Comparison of ENCODE assay signal across 13 cellular contexts in the genomic region with DNA sequence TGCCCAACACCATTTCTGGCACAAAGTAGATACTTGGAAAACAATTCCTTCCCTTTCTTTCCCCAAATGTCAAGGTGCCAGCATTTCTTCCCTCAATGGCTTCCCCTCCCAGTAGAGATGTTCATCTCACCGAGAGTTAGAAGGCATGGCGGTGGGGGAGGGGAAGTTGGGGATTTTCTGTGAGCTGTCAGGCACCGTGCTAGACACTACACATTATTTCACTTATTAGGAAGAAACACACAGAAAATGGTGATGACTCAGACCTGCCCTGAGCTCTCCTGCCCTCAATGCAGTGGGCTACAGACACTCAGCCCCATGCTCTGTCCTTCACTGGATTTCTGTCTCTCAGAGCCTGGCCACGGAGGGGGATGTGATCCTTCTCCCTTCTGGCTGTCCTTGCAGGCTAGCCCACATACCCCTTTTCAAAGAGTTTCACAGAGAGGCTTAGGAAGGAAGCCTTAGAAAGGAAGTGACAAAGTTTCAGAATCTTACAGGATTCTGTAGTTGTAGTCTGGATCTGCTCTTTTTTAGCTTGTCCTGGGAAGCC. TPM values are rescaled to one million over a fixed set of nuclear protein-coding genes. Genes with fewer than 3 reads are reported as not detected.
DNase-seq lines count a peak whose midpoint lies in the region; ATAC-seq and TF ChIP-seq lines count a peak whose summit lies in the region.
"Had no signal": no experiment of that assay in that cellular context is flagged by ENCODE, and none has a peak within 500 bp of the region (broad histone marks: within the 10 kb centered on the region; RNA-seq: fewer than 3 reads in every experiment).

No MANE protein-coding gene starts in this region.

- peaks cover 57% of the 10 kb centered on the region for H3K4me1 Mint-ChIP-seq in activated T-helper 2 cell treated with anti-CD3 and anti-CD28 coated beads, Interferon-gamma antibody, Interleukin-2, Interleukin-4, amounts not matched to agents 10 μg/mL and 5 μg/mL and 100 μg/mL, durations not matched to agents 14 hours and 24 hours and 36 hours (ENCODE audit: low read depth)
- H3K4me1 Mint-ChIP-seq in naive thymus-derived CD4-positive, alpha-beta T cell = peaks cover 0 to 62% (median 7%) of the 10 kb centered on the region in 7 donors

- H3K9me3 Mint-ChIP-seq in activated T-helper 2 cell treated with anti-CD3 and anti-CD28 coated beads, Interferon-gamma antibody, Interleukin-2, Interleukin-4, amounts not matched to agents 10 μg/mL and 5 μg/mL and 100 μg/mL, durations not matched to agents 14 hours and 24 hours and 36 hours = no peaks in the 10 kb centered on the region
- peaks cover 0 to 2% (median 0%) of the 10 kb centered on the region in 11 donors for H3K9me3 Mint-ChIP-seq in naive thymus-derived CD4-positive, alpha-beta T cell

- no peaks in the 10 kb centered on the region for H3K27me3 ChIP-seq in naive thymus-derived CD4-positive, alpha-beta T cell (ENCODE audit: control insufficient read depth in 2 of 2, insufficient read depth in 2 of 2, low read length in 2 of 2)
- H3K27me3 ChIP-seq: upper lobe of right lung had no signal

- H3K27me3 Mint-ChIP-seq in activated T-helper 2 cell treated with anti-CD3 and anti-CD28 coated beads, Interferon-gamma antibody, Interleukin-2, Interleukin-4, amounts not matched to agents 10 μg/mL and 5 μg/mL and 100 μg/mL, durations not matched to agents 14 hours and 24 hours and 36 hours (ENCODE audit: low read depth) = no peaks in the 10 kb centered on the region
- peaks cover 0 to 5% (median 0%) of the 10 kb centered on the region in 5 donors for H3K27me3 Mint-ChIP-seq in naive thymus-derived CD4-positive, alpha-beta T cell

- DNase-seq in CD1c-positive myeloid dendritic cell (ENCODE audit: extremely low spot score) (peak; percentile 77), NB4 (ENCODE audit: low read depth) (peak; percentile 76), NCI-H2107 (lab: John Stamatoyannopoulos, UW) (no peak), NCI-H1930 (lab: John Stamatoyannopoulos, UW) (no peak)
- no peak for DNase-seq in activated T-helper 2 cell treated with anti-CD3 and anti-CD28 coated beads, Interferon-gamma antibody, Interleukin-2, Interleukin-4, amounts not matched to agents 10 μg/mL and 5 μg/mL and 100 μg/mL, durations not matched to agents 14 hours and 24 hours and 36 hours (ENCODE audit: low spot score)
- DNase-seq in naive thymus-derived CD4-positive, alpha-beta T cell = peak in 1 of 9 donors; percentile 61
- DNase-seq: NCI-H1105 treated with DMSO at 0.1 percent for 48 hours, upper lobe of right lung had no signal

- H3K36me3 Mint-ChIP-seq in activated T-helper 2 cell treated with anti-CD3 and anti-CD28 coated beads, Interferon-gamma antibody, Interleukin-2, Interleukin-4, amounts not matched to agents 10 μg/mL and 5 μg/mL and 100 μg/mL, durations not matched to agents 14 hours and 24 hours and 36 hours (ENCODE audit: low read depth) = no peaks in the 10 kb centered on the region
- peaks cover 0 to 14% (median 0%) of the 10 kb centered on the region in 5 donors for H3K36me3 Mint-ChIP-seq in naive thymus-derived CD4-positive, alpha-beta T cell

- peak; percentile 45 for ATAC-seq in naive thymus-derived CD4-positive, alpha-beta T cell
- no peak for ATAC-seq in GM19463 (IDR thresholded peaks at IDR 0.05; ENCODE audit: unreplicated experiment)
- ATAC-seq in GM18505 (IDR thresholded peaks at IDR 0.05; ENCODE audit: unreplicated experiment) = no peak
- ATAC-seq: upper lobe of right lung had no signal

- peak overlapping the region; percentile 83 for H3K27ac Mint-ChIP-seq in activated T-helper 2 cell treated with anti-CD3 and anti-CD28 coated beads, Interferon-gamma antibody, Interleukin-2, Interleukin-4, amounts not matched to agents 10 μg/mL and 5 μg/mL and 100 μg/mL, durations not matched to agents 14 hours and 24 hours and 36 hours
- H3K27ac Mint-ChIP-seq in naive thymus-derived CD4-positive, alpha-beta T cell = peak overlapping the region in 1 of 9 donors; percentile 89

- H3K9me3 ChIP-seq in naive thymus-derived CD4-positive, alpha-beta T cell (ENCODE audit: control insufficient read depth in 2 of 3, low read length in 3 of 3) = no peaks in the 10 kb centered on the region
- H3K9me3 ChIP-seq: prostate gland, upper lobe of right lung had no signal

- POLR2A ChIA-PET in naive thymus-derived CD4-positive, alpha-beta T cell (lab: Charles Lee) = no interaction called here

- H3K4me3 ChIP-seq in NB4 (ENCODE audit: low read depth, low read length) = no peak overlapping the region
- H3K4me3 ChIP-seq in naive thymus-derived CD4-positive, alpha-beta T cell (ENCODE audit: low read length) = no peak overlapping the region
- H3K4me3 ChIP-seq: prostate gland, SK-N-MC, upper lobe of right lung had no signal

- H3K4me1 ChIP-seq in naive thymus-derived CD4-positive, alpha-beta T cell (ENCODE audit: control insufficient read depth in 2 of 2, insufficient read depth in 2 of 2, low read length in 2 of 2) = peaks cover 0 to 69% of the 10 kb centered on the region in 2 donors
- H3K4me1 ChIP-seq: prostate gland had no signal

- TF ChIP-seq CTCF in NB4 (IDR thresholded peaks at IDR 0.05; ENCODE audit: low read depth, low read length) = no peak

- TF ChIP-seq POLR2A in NB4 (IDR thresholded peaks at IDR 0.05; ENCODE audit: extremely low read depth, insufficient read length) = no peak
- no peak for TF ChIP-seq POLR2A in GM18505 (IDR thresholded peaks at IDR 0.05; ENCODE audit: borderline replicate concordance, extremely low read depth, insufficient read depth, insufficient read length)

- CTCF ChIA-PET in naive thymus-derived CD4-positive, alpha-beta T cell (lab: Charles Lee) = no interaction called here

- intact Hi-C loops in activated T-helper 2 cell treated with anti-CD3 and anti-CD28 coated beads, Interferon-gamma antibody, Interleukin-2, Interleukin-4, amounts not matched to agents 10 μg/mL and 5 μg/mL and 100 μg/mL, durations not matched to agents 14 hours and 24 hours and 36 hours (cut with micrococcal nuclease) = loop anchor here (1.0 to 5.0 kb wide), 2 partner anchors 12 to 45 kb away; partner anchors contain the start of gene CCL5
- intact Hi-C loops in naive thymus-derived CD4-positive, alpha-beta T cell (cut with micrococcal nuclease) = loop anchor here in 1 of 2 donors (5.0 kb wide), 1 partner anchor 45 kb away; no protein-coding TSS in a partner anchor

- H3K27ac ChIP-seq in naive thymus-derived CD4-positive, alpha-beta T cell (ENCODE audit: low read depth, low read length) = no peak overlapping the region
- H3K27ac ChIP-seq: C4-2B, prostate gland, SK-N-MC, upper lobe of right lung had no signal

- no peak overlapping the region for H3K4me3 Mint-ChIP-seq in activated T-helper 2 cell treated with anti-CD3 and anti-CD28 coated beads, Interferon-gamma antibody, Interleukin-2, Interleukin-4, amounts not matched to agents 10 μg/mL and 5 μg/mL and 100 μg/mL, durations not matched to agents 14 hours and 24 hours and 36 hours (ENCODE audit: low read depth)
- peak overlapping the region in 1 of 10 donors; percentile 46 for H3K4me3 Mint-ChIP-seq in naive thymus-derived CD4-positive, alpha-beta T cell

- no peaks in the 10 kb centered on the region for H3K36me3 ChIP-seq in naive thymus-derived CD4-positive, alpha-beta T cell (ENCODE audit: control insufficient read depth in 2 of 3, insufficient read depth in 3 of 3, low read length in 3 of 3)
- H3K36me3 ChIP-seq: prostate gland, upper lobe of right lung had no signal

RNA-seq across cellular contexts. Expression of gene CCL5, which starts 12.0 kb away (rescaled TPM):
- 28.1 and 28.9 TPM in 2 replicates for total RNA-seq in activated T-helper 2 cell treated with anti-CD3 and anti-CD28 coated beads, Interferon-gamma antibody, Interleukin-2, Interleukin-4, amounts not matched to agents 10 μg/mL and 5 μg/mL and 100 μg/mL, durations not matched to agents 14 hours and 24 hours and 36 hours
- total RNA-seq in naive thymus-derived CD4-positive, alpha-beta T cell = 100 to 1,000 TPM in 1 of 5 experiments, 10 to 100 TPM in 4; 17.0 to 192 (median 29.1) TPM
- 1 to 10 TPM; 2.8 to 4.1 TPM for polyA plus RNA-seq in naive thymus-derived CD4-positive, alpha-beta T cell

RNA-seq across cellular contexts. Expression of gene HEATR9, which starts 23.5 kb away (rescaled TPM):
- 0.14 and 0.16 TPM in 2 replicates for total RNA-seq in activated T-helper 2 cell treated with anti-CD3 and anti-CD28 coated beads, Interferon-gamma antibody, Interleukin-2, Interleukin-4, amounts not matched to agents 10 μg/mL and 5 μg/mL and 100 μg/mL, durations not matched to agents 14 hours and 24 hours and 36 hours
- total RNA-seq in naive thymus-derived CD4-positive, alpha-beta T cell = 1 to 10 TPM in 1 of 5 experiments, under 1 TPM in 1, not detected in 3; 0.22 to 1.9 TPM
- under 1 TPM in 1 of 2 donors, not detected in 1; 0.09 TPM for polyA plus RNA-seq in naive thymus-derived CD4-positive, alpha-beta T cell

RNA-seq across cellular contexts. Expression of gene RDM1, which starts 38.4 kb away (rescaled TPM):
- 4.5 and 5.3 TPM in 2 replicates for total RNA-seq in activated T-helper 2 cell treated with anti-CD3 and anti-CD28 coated beads, Interferon-gamma antibody, Interleukin-2, Interleukin-4, amounts not matched to agents 10 μg/mL and 5 μg/mL and 100 μg/mL, durations not matched to agents 14 hours and 24 hours and 36 hours
- total RNA-seq in naive thymus-derived CD4-positive, alpha-beta T cell = 1 to 10 TPM in 1 of 5 experiments, not detected in 4; 6.9 TPM
- under 1 TPM in 1 of 2 donors, not detected in 1; 0.39 TPM for polyA plus RNA-seq in naive thymus-derived CD4-positive, alpha-beta T cell
- total RNA-seq: upper lobe of right lung had no signal

RNA-seq across cellular contexts. Expression of gene LYZL6, which starts 51.3 kb away (rescaled TPM):
- total RNA-seq in activated T-helper 2 cell treated with anti-CD3 and anti-CD28 coated beads, Interferon-gamma antibody, Interleukin-2, Interleukin-4, amounts not matched to agents 10 μg/mL and 5 μg/mL and 100 μg/mL, durations not matched to agents 14 hours and 24 hours and 36 hours = not detected in 2 replicates
- total RNA-seq in naive thymus-derived CD4-positive, alpha-beta T cell = not detected
- polyA plus RNA-seq in naive thymus-derived CD4-positive, alpha-beta T cell = not detected
- total RNA-seq: upper lobe of right lung had no signal

Comparison
In these comparisons a context has a peak if more than half of its experiments do, and no peak if none do; other contexts are left out.
1. DNase-seq: peak in CD1c-positive myeloid dendritic cell (single experiment) and NB4 (single experiment); none in activated T-helper 2 cell treated with anti-CD3 and anti-CD28 coated beads, Interferon-gamma antibody, Interleukin-2, Interleukin-4, amounts not matched to agents 10 μg/mL and 5 μg/mL and 100 μg/mL, durations not matched to agents 14 hours and 24 hours and 36 hours (single experiment), NCI-H2107 (single experiment) and NCI-H1930 (0 of 2).